9 cellular contexts compared by ENCODE assay signal in genomic region chr2:95138702-95139101, GRCh38.
"Had no signal": no experiment of that assay in that cellular context is flagged by ENCODE, and none has a peak within 500 bp of the region (broad histone marks: within the 10 kb centered on the region; RNA-seq: fewer than 3 reads in every experiment).

No MANE protein-coding gene starts in this region.

- H3K27ac ChIP-seq: GM23248, HL-60 had no signal

- H3K9me3 ChIP-seq: HAP-1 had no signal

- H3K4me3 ChIP-seq: GM23248, HAP-1 had no signal

- H3K4me1 ChIP-seq: HAP-1 had no signal

- H3K9ac ChIP-seq: GM23248 had no signal

- ATAC-seq: HCT116, HepG2 had no signal

- H3K36me3 ChIP-seq: HAP-1 had no signal

- H3K27me3 Mint-ChIP-seq: IgD-negative memory B cell had no signal

- H3K4me1 Mint-ChIP-seq: IgD-negative memory B cell had no signal

- H3K27ac Mint-ChIP-seq: IgD-negative memory B cell had no signal

- DNase-seq: GM23248, GOT3, H7, KBM-7 had no signal

- H3K4me3 Mint-ChIP-seq: IgD-negative memory B cell had no signal
